Comparison of ENCODE assay signal across 20 cellular contexts in the genomic region with DNA sequence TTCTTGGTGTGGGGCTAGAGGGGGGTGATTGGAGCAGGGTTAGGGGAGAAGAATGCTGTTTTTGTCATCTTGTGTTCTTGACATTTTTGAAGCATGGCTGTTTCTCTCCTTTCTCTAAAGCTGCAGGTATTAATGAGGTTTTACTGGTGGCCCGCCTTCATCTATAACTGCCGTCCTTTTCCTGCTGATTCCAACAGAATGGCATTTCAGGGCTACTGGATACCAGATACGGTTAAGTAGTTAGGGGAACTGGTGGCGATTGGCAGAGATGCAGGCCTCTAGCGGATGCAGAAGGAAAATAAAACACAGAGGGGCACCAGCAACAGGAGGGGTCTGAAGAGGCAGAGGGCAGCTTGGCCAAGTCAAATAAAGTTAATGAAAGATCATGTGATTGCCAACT.
DNase-seq lines count a peak whose midpoint lies in the region; ATAC-seq, FAIRE-seq and TF ChIP-seq lines count a peak whose summit lies in the region.
"Had no signal": no experiment of that assay in that cellular context is flagged by ENCODE, and none has a peak within 500 bp of the region (broad histone marks: within the 10 kb centered on the region; RNA-seq: fewer than 3 reads in every experiment).

No MANE protein-coding gene starts in this region.

- H3K27ac Mint-ChIP-seq in type B pancreatic cell, result no peak overlapping the region
- no peak overlapping the region for H3K27ac Mint-ChIP-seq in T-helper 2 cell treated with Interferon-gamma antibody and Interleukin-4, amounts not matched to agents 5 μg/mL and 100 μg/mL, for 36 hours

- FAIRE-seq in G401.6 (lab: Jason Lieb, UNC), result peak; percentile 98
- FAIRE-seq: GM19239, RCC 7860 had no signal

- no peaks in the 10 kb centered on the region for H3K9me3 ChIP-seq in iPS-20b (ENCODE audit: insufficient read depth, low read depth, low read length)

- H3K4me1 Mint-ChIP-seq in type B pancreatic cell (ENCODE audit: unreplicated experiment), result peaks cover 32% of the 10 kb centered on the region
- no peaks in the 10 kb centered on the region for H3K4me1 Mint-ChIP-seq in T-helper 2 cell treated with Interferon-gamma antibody and Interleukin-4, amounts not matched to agents 5 μg/mL and 100 μg/mL, for 36 hours (ENCODE audit: low read depth)

- ATAC-seq in GM18873 (IDR thresholded peaks at IDR 0.05; ENCODE audit: low FRiP score, unreplicated experiment), result no peak
- ATAC-seq: Right ventricle myocardium inferior had no signal

- no peaks in the 10 kb centered on the region for H3K36me3 ChIP-seq in iPS-20b (ENCODE audit: insufficient read depth, low read depth, low read length)

- H3K27me3 Mint-ChIP-seq in type B pancreatic cell, result peaks cover 27% of the 10 kb centered on the region
- peaks cover 2% of the 10 kb centered on the region for H3K27me3 Mint-ChIP-seq in T-helper 2 cell treated with Interferon-gamma antibody and Interleukin-4, amounts not matched to agents 5 μg/mL and 100 μg/mL, for 36 hours (ENCODE audit: low read depth)

- TF ChIP-seq CTCF in type B pancreatic cell (conservative IDR thresholded peaks at IDR 0.05), result no peak

- DNase-seq in NCI-H146 treated with DMSO at 0.1 percent for 48 hours (lab: John Stamatoyannopoulos, UW; ENCODE audit: unreplicated experiment) (peak; percentile 26), type B pancreatic cell (ENCODE audit: extremely low spot score, unreplicated experiment) (no peak)
- no peak for DNase-seq in activated T-cell treated with anti-CD3 and anti-CD28 coated beads, Interleukin-2, amount 50 U/mL, for 48 hours
- no peak for DNase-seq in T-helper 2 cell treated with Interferon-gamma antibody and Interleukin-4, amounts not matched to agents 5 μg/mL and 100 μg/mL, for 36 hours (ENCODE audit: low spot score)
- DNase-seq: C1 segment of cervical spinal cord; DMS79 treated with DMSO at 0.1 percent for 48 hours; GDM1; GOT3; MV-4-11; NCI-H1417; NCI-H2029; NCI-H526 treated with DMSO at 0.1 percent for 48 hours; NK-92 treated with Interleukin-12 subunit alpha and Interleukin-12 subunit beta, amount 100 ng/mL, for 24 hours had no signal

- no peak overlapping the region for H3K27ac ChIP-seq in iPS-20b (ENCODE audit: low read length)
- H3K27ac ChIP-seq: KMS-11 had no signal

- peaks cover 13% of the 10 kb centered on the region for H3K4me1 ChIP-seq in iPS-20b (ENCODE audit: insufficient read depth, low read length)

- H3K4me3 ChIP-seq in iPS-20b (ENCODE audit: low read length), result 0 out of 2 replicates have a peak overlapping the region, but pooled peaks have one; percentile 24

- H3K36me3 Mint-ChIP-seq in type B pancreatic cell, result peaks cover 3% of the 10 kb centered on the region
- no peaks in the 10 kb centered on the region for H3K36me3 Mint-ChIP-seq in T-helper 2 cell treated with Interferon-gamma antibody and Interleukin-4, amounts not matched to agents 5 μg/mL and 100 μg/mL, for 36 hours (ENCODE audit: low read depth)

- no peaks in the 10 kb centered on the region for H3K9me3 Mint-ChIP-seq in type B pancreatic cell
- no peaks in the 10 kb centered on the region for H3K9me3 Mint-ChIP-seq in T-helper 2 cell treated with Interferon-gamma antibody and Interleukin-4, amounts not matched to agents 5 μg/mL and 100 μg/mL, for 36 hours

- H3K4me3 Mint-ChIP-seq in type B pancreatic cell, result peak overlapping the region; percentile 25
- no peak overlapping the region for H3K4me3 Mint-ChIP-seq in T-helper 2 cell treated with Interferon-gamma antibody and Interleukin-4, amounts not matched to agents 5 μg/mL and 100 μg/mL, for 36 hours

- no peaks in the 10 kb centered on the region for H3K27me3 ChIP-seq in iPS-20b (ENCODE audit: insufficient read depth, low read length)

- H3K9ac ChIP-seq in iPS-20b (ENCODE audit: low read depth, low read length), result no peak overlapping the region
- H3K9ac ChIP-seq: KMS-11 had no signal
